Comparison of ENCODE assay signal across 1 cellular context in genomic region chr19:16002985-16003384, GRCh38.
TF ChIP-seq lines count a peak whose summit lies in the region.

No MANE protein-coding gene starts in this region.

TF ChIP-seq in GM12878, 131 proteins besides CTCF, POLR2A, EP300 and RAD21 (continued from another document):
- no peak for TF ChIP-seq E2F8 (IDR thresholded peaks at IDR 0.05; ENCODE audit: low read depth, partially characterized antibody)
- TF ChIP-seq, protein P1, sequence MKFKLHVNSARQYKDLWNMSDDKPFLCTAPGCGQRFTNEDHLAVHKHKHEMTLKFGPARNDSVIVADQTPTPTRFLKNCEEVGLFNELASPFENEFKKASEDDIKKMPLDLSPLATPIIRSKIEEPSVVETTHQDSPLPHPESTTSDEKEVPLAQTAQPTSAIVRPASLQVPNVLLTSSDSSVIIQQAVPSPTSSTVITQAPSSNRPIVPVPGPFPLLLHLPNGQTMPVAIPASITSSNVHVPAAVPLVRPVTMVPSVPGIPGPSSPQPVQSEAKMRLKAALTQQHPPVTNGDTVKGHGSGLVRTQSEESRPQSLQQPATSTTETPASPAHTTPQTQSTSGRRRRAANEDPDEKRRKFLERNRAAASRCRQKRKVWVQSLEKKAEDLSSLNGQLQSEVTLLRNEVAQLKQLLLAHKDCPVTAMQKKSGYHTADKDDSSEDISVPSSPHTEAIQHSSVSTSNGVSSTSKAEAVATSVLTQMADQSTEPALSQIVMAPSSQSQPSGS (IDR thresholded peaks at IDR 0.05; ENCODE audit: low read length) = no peak
- TF ChIP-seq PAX5 (IDR thresholded peaks at IDR 0.05; ENCODE audit: borderline replicate concordance, low read depth, low read length) = no peak
- no peak for TF ChIP-seq LARP7 (IDR thresholded peaks at IDR 0.05)
- no peak for TF ChIP-seq MYB (IDR thresholded peaks at IDR 0.05; ENCODE audit: borderline replicate concordance, low read depth, low read length)
- TF ChIP-seq, protein P2, sequence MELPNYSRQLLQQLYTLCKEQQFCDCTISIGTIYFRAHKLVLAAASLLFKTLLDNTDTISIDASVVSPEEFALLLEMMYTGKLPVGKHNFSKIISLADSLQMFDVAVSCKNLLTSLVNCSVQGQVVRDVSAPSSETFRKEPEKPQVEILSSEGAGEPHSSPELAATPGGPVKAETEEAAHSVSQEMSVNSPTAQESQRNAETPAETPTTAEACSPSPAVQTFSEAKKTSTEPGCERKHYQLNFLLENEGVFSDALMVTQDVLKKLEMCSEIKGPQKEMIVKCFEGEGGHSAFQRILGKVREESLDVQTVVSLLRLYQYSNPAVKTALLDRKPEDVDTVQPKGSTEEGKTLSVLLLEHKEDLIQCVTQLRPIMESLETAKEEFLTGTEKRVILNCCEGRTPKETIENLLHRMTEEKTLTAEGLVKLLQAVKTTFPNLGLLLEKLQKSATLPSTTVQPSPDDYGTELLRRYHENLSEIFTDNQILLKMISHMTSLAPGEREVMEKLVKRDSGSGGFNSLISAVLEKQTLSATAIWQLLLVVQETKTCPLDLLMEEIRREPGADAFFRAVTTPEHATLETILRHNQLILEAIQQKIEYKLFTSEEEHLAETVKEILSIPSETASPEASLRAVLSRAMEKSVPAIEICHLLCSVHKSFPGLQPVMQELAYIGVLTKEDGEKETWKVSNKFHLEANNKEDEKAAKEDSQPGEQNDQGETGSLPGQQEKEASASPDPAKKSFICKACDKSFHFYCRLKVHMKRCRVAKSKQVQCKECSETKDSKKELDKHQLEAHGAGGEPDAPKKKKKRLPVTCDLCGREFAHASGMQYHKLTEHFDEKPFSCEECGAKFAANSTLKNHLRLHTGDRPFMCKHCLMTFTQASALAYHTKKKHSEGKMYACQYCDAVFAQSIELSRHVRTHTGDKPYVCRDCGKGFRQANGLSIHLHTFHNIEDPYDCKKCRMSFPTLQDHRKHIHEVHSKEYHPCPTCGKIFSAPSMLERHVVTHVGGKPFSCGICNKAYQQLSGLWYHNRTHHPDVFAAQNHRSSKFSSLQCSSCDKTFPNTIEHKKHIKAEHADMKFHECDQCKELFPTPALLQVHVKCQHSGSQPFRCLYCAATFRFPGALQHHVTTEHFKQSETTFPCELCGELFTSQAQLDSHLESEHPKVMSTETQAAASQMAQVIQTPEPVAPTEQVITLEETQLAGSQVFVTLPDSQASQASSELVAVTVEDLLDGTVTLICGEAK (IDR thresholded peaks at IDR 0.05; ENCODE audit: borderline replicate concordance) = no peak
- TF ChIP-seq RELB (IDR thresholded peaks at IDR 0.05; ENCODE audit: low read depth) = no peak
- no peak for TF ChIP-seq SMARCA5 (IDR thresholded peaks at IDR 0.05)
- no peak for TF ChIP-seq MYC (IDR thresholded peaks at IDR 0.05; ENCODE audit: insufficient read depth, insufficient read length, insufficient replicate concordance, low read length, severe bottlenecking)
- no peak for TF ChIP-seq MEF2A (IDR thresholded peaks at IDR 0.05; ENCODE audit: insufficient read depth, low read depth, low read length)
- no peak for TF ChIP-seq JUND (IDR thresholded peaks at IDR 0.05; ENCODE audit: low read depth, low read length)
TF ChIP-seq in GM12878: peak in this region for 0.
